Comparison of ENCODE assay signal across 34 cellular contexts in genomic region chr1:31868862-31869261, GRCh38. TPM values are rescaled to one million over a fixed set of nuclear protein-coding genes. Genes with fewer than 3 reads are reported as not detected.
"Had no signal": no experiment of that assay in that cellular context is flagged by ENCODE, and none has a peak within 500 bp of the region (broad histone marks: within the 10 kb centered on the region; RNA-seq: fewer than 3 reads in every experiment).

No MANE protein-coding gene starts in this region.

- H3K36me3 Mint-ChIP-seq: activated CD4-positive, alpha-beta memory T cell treated with anti-CD3 and anti-CD28 coated beads for 36 hours; brain had no signal

- H3K36me3 ChIP-seq: ascending aorta, breast epithelium, cardiac muscle cell, colonic mucosa, esophagus squamous epithelium, gastroesophageal sphincter, WERI-Rb-1 had no signal

- H3K4me3 ChIP-seq: ascending aorta, breast epithelium, cardiac muscle cell, colonic mucosa, esophagus squamous epithelium, gastroesophageal sphincter had no signal

- H3K9me3 Mint-ChIP-seq: activated CD4-positive, alpha-beta memory T cell treated with anti-CD3 and anti-CD28 coated beads for 36 hours had no signal

- ATAC-seq: activated CD8-positive, alpha-beta memory T cell treated with anti-CD3 and anti-CD28 coated beads, Interleukin-2, amount 10 ng/mL, durations not matched to agents 7 days and 5 days; activated CD8-positive, alpha-beta T cell treated with anti-CD3 and anti-CD28 coated beads, Interleukin-2, amount 10 ng/mL, durations not matched to agents 7 days and 5 days; gastroesophageal sphincter; T-helper 17 cell had no signal

- DNase-seq: activated CD4-positive, alpha-beta memory T cell treated with anti-CD3 and anti-CD28 coated beads for 36 hours; activated CD4-positive, alpha-beta T cell treated with anti-CD3 and anti-CD28 coated beads for 36 hours; activated CD4-positive, alpha-beta T cell treated with anti-CD3 and anti-CD28 coated beads, Interleukin-2, amount 10 ng/mL, durations not matched to agents 24 days and 14 days; activated CD4-positive, CD25-positive, alpha-beta regulatory T cell; activated CD4-positive, CD25-positive, alpha-beta regulatory T cell treated with anti-CD3 and anti-CD28 coated beads, Interleukin-2, amount 50 U/mL, for 72 hours; activated CD8-positive, alpha-beta memory T cell treated with anti-CD3 and anti-CD28 coated beads, Interleukin-2, amount 10 ng/mL, durations not matched to agents 7 days and 5 days; activated CD8-positive, alpha-beta memory T cell treated with anti-CD3 and anti-CD28 coated beads, Interleukin-2, amount 50 U/mL, for 4 hours; activated CD8-positive, alpha-beta T cell treated with anti-CD3 and anti-CD28 coated beads, Interleukin-2, amount 10 ng/mL, durations not matched to agents 7 days and 5 days; activated effector memory CD4-positive, alpha-beta T cell treated with anti-CD3 and anti-CD28 coated beads, Interleukin-2, amount 50 U/mL, for 16 hours; activated naive CD4-positive, alpha-beta T cell treated with anti-CD3 and anti-CD28 coated beads, Interleukin-2, amount 10 ng/mL, durations not matched to agents 7 days and 5 days; activated naive CD8-positive, alpha-beta T cell treated with anti-CD3 and anti-CD28 coated beads, Interleukin-2, amount 10 ng/mL, durations not matched to agents 7 days and 5 days; activated T-cell treated with anti-CD3 and anti-CD28 coated beads, Interleukin-2, amount 50 U/mL, for 1 hour; activated T-cell treated with anti-CD3 and anti-CD28 coated beads, Interleukin-2, amount 50 U/mL, for 48 hours; central memory CD4-positive, alpha-beta T cell; cerebellar nuclear complex; colonic mucosa; effector CD8-positive, alpha-beta T cell; esophagus squamous epithelium; T-helper 17 cell; T1000; WERI-Rb-1 had no signal

- FAIRE-seq: endometrium, endothelial cell of umbilical vein had no signal

- H3K27me3 Mint-ChIP-seq: activated CD4-positive, alpha-beta memory T cell treated with anti-CD3 and anti-CD28 coated beads for 36 hours; activated CD4-positive, alpha-beta T cell treated with anti-CD3 and anti-CD28 coated beads for 36 hours; activated CD4-positive, alpha-beta T cell treated with anti-CD3 and anti-CD28 coated beads, Interleukin-2, amount 10 ng/mL, durations not matched to agents 24 days and 14 days; activated CD8-positive, alpha-beta memory T cell treated with anti-CD3 and anti-CD28 coated beads, Interleukin-2, amount 10 ng/mL, durations not matched to agents 7 days and 5 days; T-helper 17 cell had no signal

- H3K4me1 Mint-ChIP-seq: brain had no signal

- H3K4me3 Mint-ChIP-seq: activated CD4-positive, alpha-beta memory T cell treated with anti-CD3 and anti-CD28 coated beads for 36 hours; activated CD4-positive, alpha-beta T cell treated with anti-CD3 and anti-CD28 coated beads for 36 hours; activated CD4-positive, alpha-beta T cell treated with anti-CD3 and anti-CD28 coated beads, Interleukin-2, amount 10 ng/mL, durations not matched to agents 24 days and 14 days; activated CD8-positive, alpha-beta memory T cell treated with anti-CD3 and anti-CD28 coated beads, Interleukin-2, amount 10 ng/mL, durations not matched to agents 7 days and 5 days; activated CD8-positive, alpha-beta T cell treated with anti-CD3 and anti-CD28 coated beads, Interleukin-2, amount 10 ng/mL, durations not matched to agents 7 days and 5 days; activated naive CD4-positive, alpha-beta T cell treated with anti-CD3 and anti-CD28 coated beads, Interleukin-2, amount 10 ng/mL, durations not matched to agents 7 days and 5 days; activated naive CD8-positive, alpha-beta T cell treated with anti-CD3 and anti-CD28 coated beads, Interleukin-2, amount 10 ng/mL, durations not matched to agents 7 days and 5 days; activated T-helper 1 cell treated with anti-CD3 and anti-CD28 coated beads, Interleukin-12 subunit alpha, Interleukin-12 subunit beta, Interleukin-2, Interleukin-4 antibody, amounts not matched to agents 30 ng/mL and 10 ng/mL and 1 ng/mL, durations not matched to agents 14 hours and 24 hours and 36 hours; T-helper 17 cell; T-helper 2 cell treated with Interferon-gamma antibody and Interleukin-4, amounts not matched to agents 5 μg/mL and 100 μg/mL, for 36 hours had no signal

- H3K27ac ChIP-seq: ascending aorta, breast epithelium, cardiac muscle cell, colonic mucosa, epithelial cell of prostate, esophagus squamous epithelium, gastroesophageal sphincter, WERI-Rb-1 had no signal

- H3K27me3 ChIP-seq: ascending aorta, breast epithelium, cardiac muscle cell, colonic mucosa, esophagus squamous epithelium, gastroesophageal sphincter had no signal

- H3K4me1 ChIP-seq: ascending aorta, breast epithelium, colonic mucosa, esophagus squamous epithelium, gastroesophageal sphincter had no signal

- H3K9me3 ChIP-seq: breast epithelium, colonic mucosa, esophagus squamous epithelium, gastroesophageal sphincter had no signal

- H3K27ac Mint-ChIP-seq: activated CD4-positive, alpha-beta memory T cell treated with anti-CD3 and anti-CD28 coated beads for 36 hours; activated CD4-positive, alpha-beta T cell treated with anti-CD3 and anti-CD28 coated beads for 36 hours; activated CD4-positive, alpha-beta T cell treated with anti-CD3 and anti-CD28 coated beads, Interleukin-2, amount 10 ng/mL, durations not matched to agents 24 days and 14 days; activated CD8-positive, alpha-beta memory T cell treated with anti-CD3 and anti-CD28 coated beads, Interleukin-2, amount 10 ng/mL, durations not matched to agents 7 days and 5 days; activated CD8-positive, alpha-beta T cell treated with anti-CD3 and anti-CD28 coated beads, Interleukin-2, amount 10 ng/mL, durations not matched to agents 7 days and 5 days; activated naive CD4-positive, alpha-beta T cell treated with anti-CD3 and anti-CD28 coated beads, Interleukin-2, amount 10 ng/mL, durations not matched to agents 7 days and 5 days; activated naive CD4-positive, alpha-beta T cell treated with anti-CD3 and anti-CD28 coated beads, Interleukin-2, amount 50 U/mL, for 72 hours; activated naive CD8-positive, alpha-beta T cell treated with anti-CD3 and anti-CD28 coated beads, Interleukin-2, amount 10 ng/mL, durations not matched to agents 7 days and 5 days; activated T-helper 1 cell treated with anti-CD3 and anti-CD28 coated beads, Interleukin-12 subunit alpha, Interleukin-12 subunit beta, Interleukin-2, Interleukin-4 antibody, amounts not matched to agents 30 ng/mL and 10 ng/mL and 1 ng/mL, durations not matched to agents 14 hours and 24 hours and 36 hours; activated T-helper 2 cell treated with anti-CD3 and anti-CD28 coated beads, Interferon-gamma antibody, Interleukin-2, Interleukin-4, amounts not matched to agents 10 μg/mL and 5 μg/mL and 100 μg/mL, durations not matched to agents 14 hours and 24 hours and 36 hours; T-helper 17 cell; T-helper 2 cell treated with Interferon-gamma antibody and Interleukin-4, amounts not matched to agents 5 μg/mL and 100 μg/mL, for 36 hours had no signal

RNA-seq across cellular contexts. Expression of gene SPOCD1, which starts 53.0 kb away (rescaled TPM):
- total RNA-seq: activated CD4-positive, alpha-beta T cell treated with anti-CD3 and anti-CD28 coated beads, Interleukin-2, amount 10 ng/mL, durations not matched to agents 24 days and 14 days; activated CD8-positive, alpha-beta memory T cell treated with anti-CD3 and anti-CD28 coated beads for 36 hours; activated CD8-positive, alpha-beta memory T cell treated with anti-CD3 and anti-CD28 coated beads, Interleukin-2, amount 10 ng/mL, durations not matched to agents 7 days and 5 days; activated CD8-positive, alpha-beta T cell treated with anti-CD3 and anti-CD28 coated beads, Interleukin-2, amount 10 ng/mL, durations not matched to agents 7 days and 5 days; activated T-helper 1 cell treated with anti-CD3 and anti-CD28 coated beads, Interleukin-12 subunit alpha, Interleukin-12 subunit beta, Interleukin-2, Interleukin-4 antibody, amounts not matched to agents 30 ng/mL and 10 ng/mL and 1 ng/mL, durations not matched to agents 14 hours and 24 hours and 36 hours; activated T-helper 2 cell treated with anti-CD3 and anti-CD28 coated beads, Interferon-gamma antibody, Interleukin-2, Interleukin-4, amounts not matched to agents 10 μg/mL and 5 μg/mL and 100 μg/mL, durations not matched to agents 14 hours and 24 hours and 36 hours had no signal
